10 cellular contexts compared by ENCODE assay signal in the genomic region with DNA sequence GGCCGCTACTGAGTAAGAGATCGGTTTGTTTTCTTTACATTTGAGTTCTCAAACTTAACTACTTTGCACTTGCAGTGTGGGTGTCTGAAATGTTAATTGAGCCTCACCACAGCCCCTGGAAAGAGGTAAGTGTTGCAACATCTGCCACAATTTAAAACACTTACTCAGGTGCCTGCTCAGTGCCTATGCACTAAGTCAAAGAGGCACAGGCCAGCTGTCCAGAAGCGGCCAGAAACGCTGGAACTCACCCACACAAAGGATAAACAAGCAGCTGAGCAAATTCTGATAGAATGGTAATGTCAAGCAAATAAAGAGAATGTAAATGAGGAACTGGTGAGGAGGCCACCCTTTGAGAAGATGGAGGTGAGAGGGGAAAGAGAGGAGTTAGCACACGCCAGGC.
A peak's percentile ranks its signal among the peaks of the same experiment; 100 is the strongest.
DNase-seq lines count a peak whose midpoint lies in the region; ATAC-seq and TF ChIP-seq lines count a peak whose summit lies in the region.
"Had no signal": no experiment of that assay in that cellular context is flagged by ENCODE, and none has a peak within 500 bp of the region (broad histone marks: within the 10 kb centered on the region; RNA-seq: fewer than 3 reads in every experiment).

No MANE protein-coding gene starts in this region.

- H4K20me1 ChIP-seq in MM.1S (ENCODE audit: insufficient read depth, low read length): no peaks in the 10 kb centered on the region

- H3K9me3 ChIP-seq in KOPT-K1 (ENCODE audit: insufficient read depth, low read length, poor library complexity, severe bottlenecking) (no peaks in the 10 kb centered on the region), breast epithelium (no peaks in the 10 kb centered on the region), mucosa of descending colon (no peaks in the 10 kb centered on the region), MM.1S (replicated peaks; ENCODE audit: insufficient read depth, low read length) (no peaks in the 10 kb centered on the region)
- H3K9me3 ChIP-seq: SJCRH30 had no signal

- no peak for TF ChIP-seq POLR2A in breast epithelium (IDR thresholded peaks at IDR 0.05)

- no peak for TF ChIP-seq CTCF in breast epithelium (IDR thresholded peaks at IDR 0.05)
- no peak for TF ChIP-seq CTCF in mucosa of descending colon (IDR thresholded peaks at IDR 0.05)
- no peak for TF ChIP-seq CTCF in MM.1S (IDR thresholded peaks at IDR 0.05; ENCODE audit: low read length)

- H3K36me3 ChIP-seq in ACC112 (ENCODE audit: insufficient read depth, low read length) (no peaks in the 10 kb centered on the region), KOPT-K1 (ENCODE audit: insufficient read depth, low read length) (no peaks in the 10 kb centered on the region), breast epithelium (no peaks in the 10 kb centered on the region), mucosa of descending colon (ENCODE audit: low read depth) (no peaks in the 10 kb centered on the region), MM.1S (replicated peaks; ENCODE audit: insufficient read depth, low read length) (no peaks in the 10 kb centered on the region)
- H3K36me3 ChIP-seq: SJCRH30 had no signal

- H3F3A ChIP-seq in MM.1S (ENCODE audit: insufficient read depth, low read length): no peaks in the 10 kb centered on the region

- H3K27me3 ChIP-seq in ACC112 (ENCODE audit: insufficient read depth, low read length) (no peaks in the 10 kb centered on the region), breast epithelium (no peaks in the 10 kb centered on the region), MM.1S (replicated peaks; ENCODE audit: insufficient read depth, low read length) (no peaks in the 10 kb centered on the region)
- H3K27me3 ChIP-seq: SJCRH30 had no signal

- H3K79me2 ChIP-seq in ACC112 (ENCODE audit: control insufficient read depth, insufficient read depth, low read length, unreplicated experiment) (no peaks in the 10 kb centered on the region), MM.1S (ENCODE audit: low read length) (no peaks in the 10 kb centered on the region)

- H3K27ac ChIP-seq in ACC112 (ENCODE audit: low read depth, low read length): peak overlapping the region; percentile 96
- H3K27ac ChIP-seq in KOPT-K1 (ENCODE audit: low read depth, low read length, poor library complexity, severe bottlenecking): peak overlapping the region; percentile 86
- H3K27ac ChIP-seq in breast epithelium: peak overlapping the region; percentile 88 to 90
- H3K27ac ChIP-seq in MM.1S (ENCODE audit: low read length): no peak overlapping the region
- H3K27ac ChIP-seq: SJCRH30 had no signal

- H3K4me3 ChIP-seq in ACC112 (ENCODE audit: low read depth, low read length) (no peak overlapping the region), breast epithelium (peak overlapping the region in 1 of 3 donors; percentile 0), mucosa of descending colon (no peak overlapping the region), MM.1S (ENCODE audit: low read length) (no peak overlapping the region)

- intact Hi-C loops in breast epithelium (cut with DNase I; ENCODE audit: low total_unique reads) (no loop called here), mucosa of descending colon (cut with DNase I, micrococcal nuclease) (no loop called here)

- no peak for DNase-seq in breast epithelium (ENCODE audit: low spot score in 2 of 2)
- DNase-seq in mucosa of descending colon: no peak
- DNase-seq in MM.1S: no peak
- no peak for DNase-seq in AG08395 (ENCODE audit: low spot score)
- DNase-seq in activated gamma-delta T cell treated with Interleukin-2 at 50 U/mL for 16 hours: no peak
- DNase-seq: DMS79 treated with DMSO at 0.1 percent for 48 hours had no signal

- H2AFZ ChIP-seq in ACC112 (ENCODE audit: low read length, unreplicated experiment) (no peak overlapping the region), MM.1S (ENCODE audit: low read length) (no peak overlapping the region)

- H3K4me2 ChIP-seq in MM.1S (ENCODE audit: low read depth, low read length): no peak overlapping the region

- no peaks in the 10 kb centered on the region for H3K9me2 ChIP-seq in MM.1S (replicated peaks; ENCODE audit: insufficient read depth, low read length)

- H3K9ac ChIP-seq in MM.1S (ENCODE audit: low read length): no peak overlapping the region

- H3K4me1 ChIP-seq in ACC112 (ENCODE audit: control insufficient read depth, insufficient read depth, low read length, unreplicated experiment): peaks cover 72% of the 10 kb centered on the region
- peaks cover 0 to 22% of the 10 kb centered on the region in 2 donors for H3K4me1 ChIP-seq in breast epithelium
- H3K4me1 ChIP-seq in mucosa of descending colon (ENCODE audit: low read depth): peaks cover 39% of the 10 kb centered on the region
- no peaks in the 10 kb centered on the region for H3K4me1 ChIP-seq in MM.1S (ENCODE audit: low read length)

- ATAC-seq in mucosa of descending colon: peak; percentile 3
- ATAC-seq in HG02588 (IDR thresholded peaks at IDR 0.05; ENCODE audit: unreplicated experiment): no peak
